ENCODE assay signal across 27 cellular contexts in genomic region chr12:19177754-19178153, GRCh38. TPM values are rescaled to one million over a fixed set of nuclear protein-coding genes. Genes with fewer than 3 reads are reported as not detected.
DNase-seq lines count a peak whose midpoint lies in the region; ATAC-seq and TF ChIP-seq lines count a peak whose summit lies in the region.
"Had no signal": no experiment of that assay in that cellular context is flagged by ENCODE, and none has a peak within 500 bp of the region (broad histone marks: within the 10 kb centered on the region; RNA-seq: fewer than 3 reads in every experiment).

No MANE protein-coding gene starts in this region.

- H3K23ac ChIP-seq in IMR-90 (ENCODE audit: low read depth, low read length): no peak overlapping the region

- peak overlapping the region; percentile 51 for H3K4me2 ChIP-seq in IMR-90 (ENCODE audit: low read depth, low read length)

- no peak overlapping the region for H3K18ac ChIP-seq in IMR-90 (ENCODE audit: low read depth, low read length)

- H2BK15ac ChIP-seq in IMR-90 (ENCODE audit: low read depth, low read length): no peak overlapping the region

- WGBS in IMR-90 (ENCODE audit: extremely low coverage in 2 of 2, insufficient read length in 1 of 2), 2 experiments: no CpG with 5 or more reads among the region's 3 CpGs

- no peaks in the 10 kb centered on the region for H3K27me3 ChIP-seq in IMR-90 (ENCODE audit: control insufficient read depth, insufficient read depth, low read length)
- H3K27me3 ChIP-seq: BE2C, colonic mucosa, SJSA1, upper lobe of right lung had no signal

- peak overlapping the region; percentile 28 for H2BK5ac ChIP-seq in IMR-90 (ENCODE audit: low read depth, low read length, poor library complexity, severe bottlenecking)

- DNase-seq in EH (ENCODE audit: low read depth) (peak; percentile 52), IMR-90 (peak; percentile 79), epithelial cell of esophagus (ENCODE audit: low read depth) (peak; percentile 7), kidney tubule cell (ENCODE audit: low spot score) (peak; percentile 24), NCI-H524 treated with DMSO at 0.1 percent for 48 hours (lab: John Stamatoyannopoulos, UW) (no peak), GM10266 (ENCODE audit: extremely low spot score) (no peak)
- DNase-seq: activated CD4-positive, alpha-beta memory T cell treated with anti-CD3 and anti-CD28 coated beads, Interleukin-2, amount 10 ng/mL, durations not matched to agents 7 days and 5 days; activated CD4-positive, CD25-positive, alpha-beta regulatory T cell treated with anti-CD3 and anti-CD28 coated beads, Interleukin-2, amount 50 U/mL, for 72 hours; activated naive CD8-positive, alpha-beta T cell treated with anti-CD3 and anti-CD28 coated beads for 36 hours; BE2C; colonic mucosa; DMS53; GF-D8; left cardiac atrium; mesendoderm; MM.1S; NCI-H1436; NCI-H446 treated with DMSO at 0.1 percent for 48 hours; stimulated activated CD4-positive, alpha-beta T cell treated with anti-CD3 and anti-CD28 coated beads, Interleukin-4, amount 100 ng/mL, for 1 hour; T-helper 1 cell; upper lobe of right lung had no signal

- no peaks in the 10 kb centered on the region for H3K9me3 ChIP-seq in IMR-90 (ENCODE audit: control insufficient read depth, insufficient read depth, low read length)
- H3K9me3 ChIP-seq: BE2C, colonic mucosa, HAP-1, SJSA1, upper lobe of right lung had no signal

- ATAC-seq in IMR-90 (ENCODE audit: low read depth) (peak; percentile 96), HG02981 (IDR thresholded peaks at IDR 0.05; ENCODE audit: unreplicated experiment) (no peak), GM21723 (IDR thresholded peaks at IDR 0.05; ENCODE audit: unreplicated experiment) (no peak)
- ATAC-seq: K562; stimulated activated memory B cell treated with anti-CD40 and anti-IgM and Interleukin-4, amounts not matched to agents 10 μg/mL and 1 μg/mL and 100 μg/mL, for 72 hours; upper lobe of right lung had no signal

- H2AFZ ChIP-seq in IMR-90 (replicated peaks; ENCODE audit: low read length, poor library complexity): no peak overlapping the region

- no peak overlapping the region for H3K4ac ChIP-seq in IMR-90 (ENCODE audit: low read depth, low read length)

- TF ChIP-seq CTCF in IMR-90 (conservative IDR thresholded peaks at IDR 0.05; ENCODE audit: low read depth, low read length) (no peak), epithelial cell of esophagus (IDR thresholded peaks at IDR 0.05; ENCODE audit: insufficient read depth, low read depth, low read length, missing control alignments) (no peak), GM10266 (IDR thresholded peaks at IDR 0.05; ENCODE audit: control insufficient read depth, insufficient read depth, low read depth, missing control alignments) (no peak)

- TF ChIP-seq POLR2A in IMR-90 (IDR thresholded peaks at IDR 0.05; ENCODE audit: low read depth, low read length): no peak

- H2AK9ac ChIP-seq in IMR-90 (replicated peaks; ENCODE audit: low read depth, low read length, poor library complexity): no peak overlapping the region

- no peak overlapping the region for H2AK5ac ChIP-seq in IMR-90 (ENCODE audit: low read depth, low read length)

- H3K36me3 ChIP-seq in IMR-90 (ENCODE audit: control insufficient read depth, insufficient read depth, low read length): peaks cover 6% of the 10 kb centered on the region; the same call in 1 of the 2 replicates
- H3K36me3 ChIP-seq: BE2C, colonic mucosa, HAP-1, SJSA1, upper lobe of right lung had no signal

- H3K9ac ChIP-seq in IMR-90 (ENCODE audit: low read depth, low read length): no peak overlapping the region; the same call in 1 of the 2 replicates

- no peak overlapping the region for H3K4me3 ChIP-seq in IMR-90 (ENCODE audit: insufficient read depth, low read depth, low read length)
- no peak overlapping the region for H3K4me3 ChIP-seq in epithelial cell of esophagus (ENCODE audit: low read length)
- H3K4me3 ChIP-seq: colonic mucosa, HAP-1, K562, SJSA1, upper lobe of right lung had no signal

- no TSS peak for BruUV-seq in IMR-90 (replicated peaks; lab: Mats Ljungman, UMichigan)

- no peak overlapping the region for H2BK120ac ChIP-seq in IMR-90 (ENCODE audit: low read depth, low read length)

- H3K9me1 ChIP-seq in IMR-90 (ENCODE audit: insufficient read depth, low read length): no peaks in the 10 kb centered on the region

- in situ Hi-C loops in IMR-90 (cut with MboI; ENCODE audit: low sequenced_read_pairs): no loop called here

- peaks cover 5% of the 10 kb centered on the region for H3K4me1 ChIP-seq in IMR-90 (ENCODE audit: control insufficient read depth, insufficient read depth, low read length)
- H3K4me1 ChIP-seq: BE2C, colonic mucosa, upper lobe of right lung had no signal

- dilution Hi-C loops in IMR-90 (cut with HindIII; ENCODE audit: low sequenced_read_pairs, unreplicated experiment): no loop called here

- no peak overlapping the region for H4K5ac ChIP-seq in IMR-90 (ENCODE audit: low read depth, low read length)

- no peak overlapping the region for H4K8ac ChIP-seq in IMR-90 (ENCODE audit: low read depth in 2 of 2, low read length in 2 of 2)

- H3K79me1 ChIP-seq in IMR-90 (ENCODE audit: low read depth in 1 of 2, low read length in 2 of 2): peaks cover 7 to 20% of the 10 kb centered on the region in 2 experiments; a peak in 3 of 4 replicates

- no peak overlapping the region for H3K27ac ChIP-seq in IMR-90 (ENCODE audit: insufficient read depth, low read length)
- H3K27ac ChIP-seq: colonic mucosa, SJSA1, upper lobe of right lung had no signal

- H4K20me1 ChIP-seq in IMR-90 (ENCODE audit: insufficient read depth, low read length): no peaks in the 10 kb centered on the region

- no peak for TF ChIP-seq RAD21 in IMR-90 (IDR thresholded peaks at IDR 0.05; ENCODE audit: low read length)

- H2BK20ac ChIP-seq in IMR-90 (ENCODE audit: low read depth, low read length): no peak overlapping the region

- H3K56ac ChIP-seq in IMR-90 (ENCODE audit: extremely low read depth, insufficient read depth, low read length): no peak overlapping the region

- CTCF ChIA-PET in IMR-90 (lab: Yijun Ruan, JAX): no interaction called here

- no peak overlapping the region for H3K14ac ChIP-seq in IMR-90 (replicated peaks; ENCODE audit: low read depth, low read length)

- POLR2A ChIA-PET in IMR-90 (lab: Charles Lee; ENCODE audit: unreplicated experiment): no interaction called here

- H4K91ac ChIP-seq in IMR-90 (ENCODE audit: insufficient read depth, low read depth, low read length): no peak overlapping the region

- intact Hi-C loops in IMR-90 (cut with micrococcal nuclease): no loop called here

TF ChIP-seq in IMR-90, 13 proteins besides CTCF, POLR2A, EP300 and RAD21:
- TF ChIP-seq ELK1 (IDR thresholded peaks at IDR 0.05; ENCODE audit: borderline replicate concordance, low read depth, low read length) (no peak), BHLHE40 (IDR thresholded peaks at IDR 0.05; ENCODE audit: low read depth, low read length) (no peak), RFX5 (IDR thresholded peaks at IDR 0.05; ENCODE audit: low read depth, low read length) (no peak), RCOR1 (IDR thresholded peaks at IDR 0.05; ENCODE audit: insufficient replicate concordance, low read length) (no peak), USF2 (IDR thresholded peaks at IDR 0.05; ENCODE audit: low read depth, low read length) (no peak), CHD1 (IDR thresholded peaks at IDR 0.05; ENCODE audit: low read depth, low read length) (no peak), MAFK (IDR thresholded peaks at IDR 0.05; ENCODE audit: low read depth, low read length) (no peak), MXI1 (IDR thresholded peaks at IDR 0.05; ENCODE audit: borderline replicate concordance, low read depth, low read length) (no peak), SMC3 (IDR thresholded peaks at IDR 0.05; ENCODE audit: low read depth, low read length) (no peak), CEBPB (IDR thresholded peaks at IDR 0.05; ENCODE audit: low read depth, low read length) (no peak), NFE2L2 (IDR thresholded peaks at IDR 0.05; ENCODE audit: low read depth, low read length) (no peak), FOS (IDR thresholded peaks at IDR 0.05; ENCODE audit: low read depth, low read length) (no peak)

RNA-seq across cellular contexts. Expression of gene PLEKHA5, which starts 48.2 kb away (rescaled TPM):
- 12.2 and 16.1 TPM in 2 replicates for total RNA-seq in IMR-90 (2012; rRNA removed)
- 4.3 and 5.3 TPM in 2 replicates for polyA plus RNA-seq in IMR-90 (2012; rRNA removed)
- polyA plus RNA-seq in IMR-90 (2012; cell fraction: cytosol; rRNA removed): 0.95 and 1.1 TPM in 2 replicates
- polyA plus RNA-seq in IMR-90 (2012; cell fraction: nucleus; rRNA removed; ENCODE audit: low replicate concordance): 1.2 and 7.9 TPM in 2 replicates

Comparison
In these comparisons a context has a peak if more than half of its experiments do, and no peak if none do; other contexts are left out.
1. DNase-seq: peak in EH (single experiment), IMR-90 (single experiment), epithelial cell of esophagus (single experiment) and kidney tubule cell (single experiment); none in NCI-H524 treated with DMSO at 0.1 percent for 48 hours (single experiment) and GM10266 (single experiment).